Comparison of ENCODE assay signal across 8 cellular contexts in genomic region chr3:16370872-16371740, GRCh38.
DNase-seq lines count a peak whose midpoint lies in the region; ATAC-seq and TF ChIP-seq lines count a peak whose summit lies in the region.

No MANE protein-coding gene starts in this region.

- ATAC-seq in GM21390 (IDR thresholded peaks at IDR 0.05; ENCODE audit: unreplicated experiment) (peak; percentile 28), T-helper 17 cell (no peak)

- H3K9me3 ChIP-seq in DOHH2 (ENCODE audit: control insufficient read depth, insufficient read depth, low read length): no peaks in the 10 kb centered on the region
- peaks cover 2% of the 10 kb centered on the region for H3K9me3 ChIP-seq in T-helper 17 cell (ENCODE audit: control insufficient read depth, low read length, poor library complexity, severe bottlenecking)

- no peaks in the 10 kb centered on the region for H3K79me1 ChIP-seq in mesendoderm (ENCODE audit: low read length)

- H3K4me2 ChIP-seq in DOHH2 (ENCODE audit: low read length) (peak overlapping the region; percentile 64), mesendoderm (ENCODE audit: low read length) (no peak overlapping the region)

- H4K8ac ChIP-seq in mesendoderm (ENCODE audit: low read depth, low read length): no peak overlapping the region

- H3K4me3 Mint-ChIP-seq in T-helper 17 cell: no peak overlapping the region

- no peak overlapping the region for H3K18ac ChIP-seq in mesendoderm (ENCODE audit: low read length)

- H2AK5ac ChIP-seq in mesendoderm (ENCODE audit: low read length): no peak overlapping the region

- H2BK120ac ChIP-seq in mesendoderm (ENCODE audit: low read depth, low read length): no peak overlapping the region

- peaks cover 8% of the 10 kb centered on the region; the same call in 1 of the 2 replicates for H4K20me1 ChIP-seq in DOHH2 (ENCODE audit: control insufficient read depth, insufficient read depth, low read depth, low read length)

- H3K36me3 ChIP-seq in DOHH2 (ENCODE audit: control insufficient read depth, low read length): peaks cover 100% of the 10 kb centered on the region
- H3K36me3 ChIP-seq in mesendoderm (ENCODE audit: control insufficient read depth, insufficient read depth, low read length): no peaks in the 10 kb centered on the region

- no peaks in the 10 kb centered on the region for H3K27me3 Mint-ChIP-seq in T-helper 17 cell

- H3F3A ChIP-seq in DOHH2 (ENCODE audit: control insufficient read depth, insufficient read depth): peaks cover 43% of the 10 kb centered on the region

- no peak overlapping the region for H4K5ac ChIP-seq in mesendoderm (ENCODE audit: low read length)

- peaks cover 41% of the 10 kb centered on the region for H3K4me1 Mint-ChIP-seq in T-helper 17 cell

- no peaks in the 10 kb centered on the region for H3K9me2 ChIP-seq in DOHH2 (replicated peaks; ENCODE audit: control insufficient read depth, low read length)

- H3K23ac ChIP-seq in mesendoderm (ENCODE audit: low read length): no peak overlapping the region

- H3K56ac ChIP-seq in mesendoderm (ENCODE audit: low read length): no peak overlapping the region

- H2BK5ac ChIP-seq in mesendoderm (ENCODE audit: low read length): no peak overlapping the region

- H3K4me3 ChIP-seq in DOHH2 (ENCODE audit: low read length): peak overlapping the region; percentile 59
- H3K4me3 ChIP-seq in mesendoderm (ENCODE audit: low read length): no peak overlapping the region

- H3K4ac ChIP-seq in mesendoderm (ENCODE audit: low read depth, low read length): no peak overlapping the region

- H3K79me2 ChIP-seq in DOHH2 (ENCODE audit: control insufficient read depth, low read length): peaks cover 99% of the 10 kb centered on the region
- no peaks in the 10 kb centered on the region for H3K79me2 ChIP-seq in mesendoderm (ENCODE audit: control insufficient read depth, insufficient read depth, low read length)

- peaks cover 95% of the 10 kb centered on the region for H3K4me1 ChIP-seq in DOHH2 (ENCODE audit: control insufficient read depth, low read length)
- peaks cover 12% of the 10 kb centered on the region for H3K4me1 ChIP-seq in mesendoderm (ENCODE audit: control insufficient read depth, low read depth, low read length)

- no CpG with 5 or more reads among the region's 10 CpGs for WGBS in mesendoderm (ENCODE audit: extremely low coverage, insufficient coverage, low lambda C conversion rate)

- H3K27me3 ChIP-seq in DOHH2 (ENCODE audit: control insufficient read depth, low read length) (no peaks in the 10 kb centered on the region), mesendoderm (ENCODE audit: insufficient read depth, low read length, poor library complexity) (no peaks in the 10 kb centered on the region)

- peaks cover 4% of the 10 kb centered on the region for H3K36me3 Mint-ChIP-seq in T-helper 17 cell (ENCODE audit: low read depth)

- H3K9ac ChIP-seq in mesendoderm (ENCODE audit: low read length): no peak overlapping the region

- TF ChIP-seq CTCF in DOHH2 (IDR thresholded peaks at IDR 0.05; ENCODE audit: low read depth, low read length, poor library complexity, severe bottlenecking): no peak

- peak overlapping the region; percentile 94 for H3K27ac Mint-ChIP-seq in T-helper 17 cell

- H3K27ac ChIP-seq in DOHH2 (ENCODE audit: low read depth, low read length): peak overlapping the region; percentile 87
- no peak overlapping the region for H3K27ac ChIP-seq in mesendoderm (ENCODE audit: low read depth, low read length)

- DNase-seq in T-helper 17 cell (no peak), mesendoderm (peak; percentile 26), DMS53 (lab: John Stamatoyannopoulos, UW) (no peak), NCI-H446 treated with DMSO at 0.1 percent for 48 hours (lab: John Stamatoyannopoulos, UW) (no peak), KG1 (lab: John Stamatoyannopoulos, UW) (no peak), NCI-H128 (lab: John Stamatoyannopoulos, UW; ENCODE audit: unreplicated experiment) (no peak)

- H2BK15ac ChIP-seq in mesendoderm (replicated peaks; ENCODE audit: low read depth): no peak overlapping the region
